11 cellular contexts compared by ENCODE assay signal in genomic region chr3:160180581-160181216, GRCh38. TPM values are rescaled to one million over a fixed set of nuclear protein-coding genes. Genes with fewer than 3 reads are reported as not detected.
A peak's percentile ranks its signal among the peaks of the same experiment; 100 is the strongest.
DNase-seq lines count a peak whose midpoint lies in the region; ATAC-seq, FAIRE-seq and TF ChIP-seq lines count a peak whose summit lies in the region.
"Had no signal": no experiment of that assay in that cellular context is flagged by ENCODE, and none has a peak within 500 bp of the region (broad histone marks: within the 10 kb centered on the region; RNA-seq: fewer than 3 reads in every experiment).

No MANE protein-coding gene starts in this region.

- H3K4me2 ChIP-seq in K562 (ENCODE audit: insufficient read depth, low read length) (no peak overlapping the region), mesenchymal stem cell (ENCODE audit: low read length, poor library complexity, severe bottlenecking) (peak overlapping the region; percentile 13)

- no peak overlapping the region for H2BK120ac ChIP-seq in mesenchymal stem cell (ENCODE audit: low read depth, low read length)

- FAIRE-seq in HTR-8/SVneo (lab: Jason Lieb, UNC) (peak; percentile 51), K562 (lab: Jason Lieb, UNC) (no peak)

- H3K27ac ChIP-seq in K562 (ENCODE audit: extremely low read depth, low read depth, low read length) (no peak overlapping the region), mesenchymal stem cell (ENCODE audit: low read length, poor library complexity, severe bottlenecking) (no peak overlapping the region)

- in situ Hi-C loops in K562 (cut with MboI), result no loop called here

- TF ChIP-seq CTCF in AG10803 (conservative IDR thresholded peaks at IDR 0.05; ENCODE audit: low read length), result no peak
- no peak for TF ChIP-seq CTCF in K562 (IDR thresholded peaks at IDR 0.05 in 2 of 3, conservative IDR thresholded peaks at IDR 0.05 in 1 of 3; ENCODE audit: insufficient read depth in 2 of 3, low read depth in 1 of 3, low read length in 3 of 3)

- H3K9ac ChIP-seq in K562 (ENCODE audit: insufficient read depth in 1 of 2, low read depth in 2 of 2, low read length in 2 of 2) (no peak overlapping the region), mesenchymal stem cell (ENCODE audit: low read length) (peak overlapping the region; percentile 52)

- no peaks in the 10 kb centered on the region for H3K9me3 ChIP-seq in K562 (replicated peaks; ENCODE audit: control insufficient read depth, insufficient read depth, low read depth, low read length)
- no peaks in the 10 kb centered on the region for H3K9me3 ChIP-seq in mesenchymal stem cell (ENCODE audit: control insufficient read depth, low read length)
- H3K9me3 ChIP-seq: Caco-2 had no signal

- H3K4ac ChIP-seq in mesenchymal stem cell (ENCODE audit: low read depth in 1 of 2, low read length in 2 of 2), result no peak overlapping the region

- H3K79me1 ChIP-seq in mesenchymal stem cell (replicated peaks; ENCODE audit: low read length, poor library complexity, severe bottlenecking), result no peaks in the 10 kb centered on the region

- no peaks in the 10 kb centered on the region for H3K9me1 ChIP-seq in K562 (ENCODE audit: control insufficient read depth, insufficient read depth, low read length)

- H4K20me1 ChIP-seq in K562 (replicated peaks; ENCODE audit: control insufficient read depth, insufficient read depth, low read length), result no peaks in the 10 kb centered on the region

- CTCF ChIA-PET in K562 (lab: Yijun Ruan, JAX; ENCODE audit: low intra/inter-chr PET ratio), result no interaction called here

- no peak overlapping the region for H4K91ac ChIP-seq in mesenchymal stem cell (ENCODE audit: low read length)

- TF ChIP-seq EP300 in K562 (IDR thresholded peaks at IDR 0.05; ENCODE audit: low read length), result no peak

- no peak overlapping the region for H2AK5ac ChIP-seq in mesenchymal stem cell (ENCODE audit: low read length, severe bottlenecking)

- intact Hi-C loops in K562 (cut with micrococcal nuclease), result no loop called here

- TF ChIP-seq RAD21 in K562 (CRISPR knock-in tag; conservative IDR thresholded peaks at IDR 0.05 in 1 of 2, IDR thresholded peaks at IDR 0.05 in 1 of 2), result no peak

- no peak for TF ChIP-seq POLR2A in K562 (conservative IDR thresholded peaks at IDR 0.05)

- H3K79me2 ChIP-seq in K562 (ENCODE audit: control insufficient read depth, insufficient read depth, low read length), result no peaks in the 10 kb centered on the region

- peak; percentile 90 for DNase-seq in AG10803 (ENCODE audit: low read depth)
- peak; percentile 51 for DNase-seq in HTR-8/SVneo (ENCODE audit: insufficient read length, low spot score)
- DNase-seq in K562 (ENCODE audit: extremely low read depth in 1 of 4, low spot score in 3 of 4), result no peak
- peak; percentile 93 for DNase-seq in mesenchymal stem cell
- DNase-seq in GM19240 (ENCODE audit: insufficient read length, low spot score), result no peak
- DNase-seq in T-helper 1 cell, result no peak
- DNase-seq: Caco-2; effector CD8-positive, alpha-beta T cell; NCI-H1694 treated with DMSO at 0.1 percent for 48 hours had no signal

- no peaks in the 10 kb centered on the region for H3K4me1 ChIP-seq in K562 (replicated peaks in 1 of 2; ENCODE audit: control insufficient read depth in 2 of 2, insufficient read depth in 2 of 2, low read length in 2 of 2)
- peaks cover 1% of the 10 kb centered on the region for H3K4me1 ChIP-seq in mesenchymal stem cell (ENCODE audit: control insufficient read depth, insufficient read depth, low read depth, low read length)

- peak overlapping the region in 1 of 2 experiments; percentile 67 for H3K18ac ChIP-seq in mesenchymal stem cell (ENCODE audit: low read depth in 1 of 2, low read length in 2 of 2)

- H3K4me3 ChIP-seq in AG10803 (ENCODE audit: low read length) (peak overlapping the region; percentile 24), K562 (no peak overlapping the region), mesenchymal stem cell (ENCODE audit: insufficient read depth in 1 of 2, low read depth in 1 of 2, low read length in 2 of 2) (peak overlapping the region in 1 of 2 experiments; percentile 21)

- no peak overlapping the region for H3K23ac ChIP-seq in mesenchymal stem cell (ENCODE audit: low read length in 2 of 2)

- 2% methylated on average over 11 of the region's 11 CpGs for WGBS in K562 (ENCODE audit: insufficient coverage, low coverage, missing lambda C conversion rate)
- 3% methylated on average over 10 of the region's 11 CpGs for WGBS in mesenchymal stem cell

- no peak overlapping the region for H2BK15ac ChIP-seq in mesenchymal stem cell (ENCODE audit: low read depth, poor library complexity, severe bottlenecking)

- BruUV-seq in K562 (replicated peaks; lab: Mats Ljungman, UMichigan), result no TSS peak

- POLR2A ChIA-PET in K562 (lab: Yijun Ruan, JAX), result interaction anchor here (0.6 kb wide), 1 partner anchor 715 kb away, joined by 3 read pairs; no protein-coding TSS in a partner anchor

- H2AFZ ChIP-seq in K562 (ENCODE audit: low read depth, low read length) (no peak overlapping the region), mesenchymal stem cell (ENCODE audit: low read depth, low read length) (no peak overlapping the region)

- no peaks in the 10 kb centered on the region for H3K36me3 ChIP-seq in K562 (ENCODE audit: control insufficient read depth, insufficient read depth, low read length)
- no peaks in the 10 kb centered on the region for H3K36me3 ChIP-seq in mesenchymal stem cell (ENCODE audit: control insufficient read depth in 1 of 2, insufficient read depth in 2 of 2, low read depth in 1 of 2, low read length in 2 of 2)

- H4K8ac ChIP-seq in mesenchymal stem cell (ENCODE audit: low read length), result no peak overlapping the region

- peaks cover 4 to 7% of the 10 kb centered on the region in 2 experiments; a peak in 2 of 5 replicates for H3K27me3 ChIP-seq in K562 (ENCODE audit: control insufficient read depth in 2 of 2, insufficient read depth in 2 of 2, low read length in 2 of 2)
- H3K27me3 ChIP-seq in mesenchymal stem cell (ENCODE audit: control insufficient read depth in 1 of 2, insufficient read depth in 1 of 2, low read length in 2 of 2), result no peaks in the 10 kb centered on the region

- H2BK12ac ChIP-seq in mesenchymal stem cell (ENCODE audit: low read length in 2 of 2), result no peak overlapping the region

- H2BK5ac ChIP-seq in mesenchymal stem cell (ENCODE audit: low read depth, low read length, poor library complexity, severe bottlenecking), result no peak overlapping the region

- H3K14ac ChIP-seq in mesenchymal stem cell (ENCODE audit: low read length in 2 of 2), result no peak overlapping the region

- no peak for ATAC-seq in K562
- no peak for ATAC-seq in GM18861 (IDR thresholded peaks at IDR 0.05; ENCODE audit: unreplicated experiment)
- ATAC-seq in HG03280 (IDR thresholded peaks at IDR 0.05; ENCODE audit: unreplicated experiment), result no peak

TF ChIP-seq in K562, 482 proteins besides CTCF, POLR2A, EP300 and RAD21 (continues in another document):
- TF ChIP-seq IRF2 (CRISPR knock-in tag; IDR thresholded peaks at IDR 0.05) (no peak), U2AF1 (optimal IDR thresholded peaks at IDR 0.05; ENCODE audit: low read depth, low read length) (no peak), PBX2 (CRISPR knock-in tag; IDR thresholded peaks at IDR 0.05; ENCODE audit: low read depth) (no peak), PBX2 (tag; conservative IDR thresholded peaks at IDR 0.05; ENCODE audit: low read depth) (peak; percentile 89), TBL1XR1 (IDR thresholded peaks at IDR 0.05; ENCODE audit: low read length in 2 of 2) (no peak), NCOR1 (IDR thresholded peaks at IDR 0.05) (no peak)

RNA-seq across cellular contexts. Expression of gene C3orf80, which starts 44.5 kb away (rescaled TPM):
- 0.09 TPM in 1 of 2 replicates, not detected in the other for total RNA-seq in K562 (2011; cell fraction: chromatin; rRNA removed; ENCODE audit: low replicate concordance)
- total RNA-seq in K562 (2011; cell fraction: nucleolus; rRNA removed), result 0.26 TPM in 1 of 2 replicates, not detected in the other
- 0.15 TPM in 1 of 2 replicates, not detected in the other for total RNA-seq in K562 (2011; cell fraction: nucleoplasm; rRNA removed)
- total RNA-seq in K562 (2014; rRNA removed) (0.14 and 0.33 TPM in 2 replicates), K562 (2014; rRNA removed; fragmentation: Illumina TruSeq; extraction: Trizol) (0.07 and 0.13 TPM in 2 replicates), K562 (2015; rRNA removed; fragmentation: Illumina TruSeq; extraction: Trizol) (0.08 and 0.11 TPM in 2 replicates), K562 (2021) (0.60 and 0.75 TPM in 2 replicates)
- polyA plus RNA-seq in K562 (2011; rRNA removed) (0.07 and 0.16 TPM in 2 replicates), K562 (2014; fragmentation: Illumina TruSeq; extraction: Trizol) (0.06 and 0.18 TPM in 2 replicates), K562 (2014; fragmentation: Nextera tagmentation; extraction: Ambion mirVana) (under 1 TPM; 0.03 to 0.04 TPM), K562 (2014; rRNA removed) (0.16 and 0.31 TPM in 2 replicates)
- 0.06 and 0.10 TPM in 2 replicates for polyA plus RNA-seq in K562 (2011; cell fraction: cytosol; rRNA removed)
- polyA plus RNA-seq in K562 (2011; cell fraction: nucleus; rRNA removed), result 0.10 and 0.14 TPM in 2 replicates
- polyA plus RNA-seq in K562 (2012), result 0.20 and 0.71 TPM in 2 replicates
- 0.06 TPM in 1 of 2 replicates, not detected in the other for polyA minus RNA-seq in K562 (2011; rRNA and poly(A)+ RNA removed)
- polyA minus RNA-seq in K562 (2011; cell fraction: cytosol; rRNA and poly(A)+ RNA removed), result not detected in 2 replicates
- polyA minus RNA-seq in K562 (2011; cell fraction: nucleus; rRNA and poly(A)+ RNA removed), result 0.22 and 0.27 TPM in 2 replicates
- 1.6 TPM for polyA plus RNA-seq in mesenchymal stem cell (2013, experiment 1 of 2)
- 1.7 TPM for polyA plus RNA-seq in mesenchymal stem cell (2013, experiment 2 of 2)

Comparison
In these comparisons a context has a peak if more than half of its experiments do, and no peak if none do; other contexts are left out.
1. DNase-seq: peak in AG10803 (single experiment), HTR-8/SVneo (single experiment) and mesenchymal stem cell (single experiment); none in K562 (0 of 4), GM19240 (single experiment) and T-helper 1 cell (0 of 5).